In genomic region chr15:40444741-40445140, GRCh38 we compare ENCODE assay signal across 2 cellular contexts.
TF ChIP-seq lines count a peak whose summit lies in the region.

No MANE protein-coding gene starts in this region.

TF ChIP-seq in H1, 55 proteins besides CTCF, POLR2A, EP300 and RAD21:
- TF ChIP-seq SIN3A (conservative IDR thresholded peaks at IDR 0.05 in 1 of 2, IDR thresholded peaks at IDR 0.05 in 1 of 2; ENCODE audit: low read depth in 1 of 2, low read length in 2 of 2) = 0 out of 4 replicates have a peak, but pooled peaks of 1 of the 2 experiments have one; percentile 44
- no peak for TF ChIP-seq CREB1 (IDR thresholded peaks at IDR 0.05)
- no peak for TF ChIP-seq TCF12 (IDR thresholded peaks at IDR 0.05; ENCODE audit: low read depth, low read length)
- no peak for TF ChIP-seq HDAC6 (IDR thresholded peaks at IDR 0.05; ENCODE audit: low read depth, low read length)
TF ChIP-seq in H1: peak in this region for 1.

TF ChIP-seq in neural cell, 6 proteins besides CTCF, POLR2A, EP300 and RAD21:
- TF ChIP-seq POLR2AphosphoS5 (IDR thresholded peaks at IDR 0.05) (no peak), EZH2 (IDR thresholded peaks at IDR 0.05; ENCODE audit: borderline replicate concordance, insufficient read depth, low read length, poor library complexity, severe bottlenecking) (no peak), TAF1 (IDR thresholded peaks at IDR 0.05; ENCODE audit: low read depth) (no peak)
